In the genomic region with DNA sequence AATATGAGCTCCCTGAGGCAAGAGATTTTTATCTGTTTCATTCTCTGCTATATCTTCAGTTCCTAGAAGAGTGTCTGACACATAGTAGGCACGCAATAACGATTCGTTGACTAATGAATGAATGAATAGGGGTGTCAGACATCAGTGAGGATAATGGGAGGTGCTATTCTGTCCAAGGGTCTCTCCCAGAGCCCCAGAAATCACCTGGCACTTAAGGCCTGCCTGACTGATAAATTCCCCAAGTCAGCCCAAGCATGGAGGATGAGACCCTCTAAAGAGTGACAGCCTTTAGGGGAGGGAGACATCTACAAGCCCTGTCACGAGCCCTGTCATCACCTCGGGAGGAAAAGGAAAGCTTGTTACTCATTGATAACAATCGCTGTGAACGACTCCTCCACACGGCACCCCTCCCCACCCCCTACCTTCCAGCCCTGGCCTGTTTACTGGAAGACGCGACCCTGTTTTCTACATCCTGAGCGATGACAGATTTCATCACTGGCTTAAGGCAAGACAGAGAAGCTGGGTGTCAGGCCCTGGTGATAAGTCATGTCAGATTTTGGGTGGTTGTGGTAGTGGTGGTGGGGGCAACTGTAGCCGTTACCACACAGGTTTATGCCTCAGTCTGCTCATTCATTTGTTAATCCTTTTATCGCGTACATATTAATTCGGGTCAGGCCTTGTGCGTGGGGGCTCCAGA, we compare ENCODE assay signal across 1 cellular context.
A peak's percentile ranks its signal among the peaks of the same experiment; 100 is the strongest.
TF ChIP-seq lines count a peak whose summit lies in the region.

No MANE protein-coding gene starts in this region.

TF ChIP-seq in K562, 482 proteins besides CTCF, POLR2A, EP300 and RAD21 (continued from another document and continues in another):
- no peak for TF ChIP-seq ZNF407 (IDR thresholded peaks at IDR 0.05; ENCODE audit: low read depth)
- TF ChIP-seq, protein P1, sequence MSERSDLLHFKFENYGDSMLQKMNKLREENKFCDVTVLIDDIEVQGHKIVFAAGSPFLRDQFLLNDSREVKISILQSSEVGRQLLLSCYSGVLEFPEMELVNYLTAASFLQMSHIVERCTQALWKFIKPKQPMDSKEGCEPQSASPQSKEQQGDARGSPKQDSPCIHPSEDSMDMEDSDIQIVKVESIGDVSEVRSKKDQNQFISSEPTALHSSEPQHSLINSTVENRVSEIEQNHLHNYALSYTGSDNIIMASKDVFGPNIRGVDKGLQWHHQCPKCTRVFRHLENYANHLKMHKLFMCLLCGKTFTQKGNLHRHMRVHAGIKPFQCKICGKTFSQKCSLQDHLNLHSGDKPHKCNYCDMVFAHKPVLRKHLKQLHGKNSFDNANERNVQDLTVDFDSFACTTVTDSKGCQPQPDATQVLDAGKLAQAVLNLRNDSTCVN (CRISPR knock-in tag; IDR thresholded peaks at IDR 0.05) = no peak
- no peak for TF ChIP-seq HNRNPK (IDR thresholded peaks at IDR 0.05; ENCODE audit: low read depth, low read length, poor library complexity, severe bottlenecking)
- TF ChIP-seq PHB2 (IDR thresholded peaks at IDR 0.05; ENCODE audit: low read depth) = no peak
- TF ChIP-seq, protein P2, sequence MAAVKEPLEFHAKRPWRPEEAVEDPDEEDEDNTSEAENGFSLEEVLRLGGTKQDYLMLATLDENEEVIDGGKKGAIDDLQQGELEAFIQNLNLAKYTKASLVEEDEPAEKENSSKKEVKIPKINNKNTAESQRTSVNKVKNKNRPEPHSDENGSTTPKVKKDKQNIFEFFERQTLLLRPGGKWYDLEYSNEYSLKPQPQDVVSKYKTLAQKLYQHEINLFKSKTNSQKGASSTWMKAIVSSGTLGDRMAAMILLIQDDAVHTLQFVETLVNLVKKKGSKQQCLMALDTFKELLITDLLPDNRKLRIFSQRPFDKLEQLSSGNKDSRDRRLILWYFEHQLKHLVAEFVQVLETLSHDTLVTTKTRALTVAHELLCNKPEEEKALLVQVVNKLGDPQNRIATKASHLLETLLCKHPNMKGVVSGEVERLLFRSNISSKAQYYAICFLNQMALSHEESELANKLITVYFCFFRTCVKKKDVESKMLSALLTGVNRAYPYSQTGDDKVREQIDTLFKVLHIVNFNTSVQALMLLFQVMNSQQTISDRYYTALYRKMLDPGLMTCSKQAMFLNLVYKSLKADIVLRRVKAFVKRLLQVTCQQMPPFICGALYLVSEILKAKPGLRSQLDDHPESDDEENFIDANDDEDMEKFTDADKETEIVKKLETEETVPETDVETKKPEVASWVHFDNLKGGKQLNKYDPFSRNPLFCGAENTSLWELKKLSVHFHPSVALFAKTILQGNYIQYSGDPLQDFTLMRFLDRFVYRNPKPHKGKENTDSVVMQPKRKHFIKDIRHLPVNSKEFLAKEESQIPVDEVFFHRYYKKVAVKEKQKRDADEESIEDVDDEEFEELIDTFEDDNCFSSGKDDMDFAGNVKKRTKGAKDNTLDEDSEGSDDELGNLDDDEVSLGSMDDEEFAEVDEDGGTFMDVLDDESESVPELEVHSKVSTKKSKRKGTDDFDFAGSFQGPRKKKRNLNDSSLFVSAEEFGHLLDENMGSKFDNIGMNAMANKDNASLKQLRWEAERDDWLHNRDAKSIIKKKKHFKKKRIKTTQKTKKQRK (IDR thresholded peaks at IDR 0.05; ENCODE audit: borderline replicate concordance, low read depth, low read length) = no peak
- no peak for TF ChIP-seq PTRF (tag; IDR thresholded peaks at IDR 0.05)
- TF ChIP-seq DLX4 (CRISPR knock-in tag; IDR thresholded peaks at IDR 0.05) = no peak
- peak; percentile 95 for TF ChIP-seq ARID1B (IDR thresholded peaks at IDR 0.05)
- TF ChIP-seq, protein P3, sequence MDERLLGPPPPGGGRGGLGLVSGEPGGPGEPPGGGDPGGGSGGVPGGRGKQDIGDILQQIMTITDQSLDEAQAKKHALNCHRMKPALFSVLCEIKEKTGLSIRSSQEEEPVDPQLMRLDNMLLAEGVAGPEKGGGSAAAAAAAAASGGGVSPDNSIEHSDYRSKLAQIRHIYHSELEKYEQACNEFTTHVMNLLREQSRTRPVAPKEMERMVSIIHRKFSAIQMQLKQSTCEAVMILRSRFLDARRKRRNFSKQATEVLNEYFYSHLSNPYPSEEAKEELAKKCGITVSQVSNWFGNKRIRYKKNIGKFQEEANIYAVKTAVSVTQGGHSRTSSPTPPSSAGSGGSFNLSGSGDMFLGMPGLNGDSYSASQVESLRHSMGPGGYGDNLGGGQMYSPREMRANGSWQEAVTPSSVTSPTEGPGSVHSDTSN (CRISPR knock-in tag; IDR thresholded peaks at IDR 0.05; ENCODE audit: low read depth) = peak; percentile 61
- TF ChIP-seq, protein P3 (tag; conservative IDR thresholded peaks at IDR 0.05; ENCODE audit: low read depth) = peak; percentile 99
- no peak for TF ChIP-seq MEF2A (IDR thresholded peaks at IDR 0.05; ENCODE audit: control insufficient read depth, low read depth, low read length)
- TF ChIP-seq, protein P4, sequence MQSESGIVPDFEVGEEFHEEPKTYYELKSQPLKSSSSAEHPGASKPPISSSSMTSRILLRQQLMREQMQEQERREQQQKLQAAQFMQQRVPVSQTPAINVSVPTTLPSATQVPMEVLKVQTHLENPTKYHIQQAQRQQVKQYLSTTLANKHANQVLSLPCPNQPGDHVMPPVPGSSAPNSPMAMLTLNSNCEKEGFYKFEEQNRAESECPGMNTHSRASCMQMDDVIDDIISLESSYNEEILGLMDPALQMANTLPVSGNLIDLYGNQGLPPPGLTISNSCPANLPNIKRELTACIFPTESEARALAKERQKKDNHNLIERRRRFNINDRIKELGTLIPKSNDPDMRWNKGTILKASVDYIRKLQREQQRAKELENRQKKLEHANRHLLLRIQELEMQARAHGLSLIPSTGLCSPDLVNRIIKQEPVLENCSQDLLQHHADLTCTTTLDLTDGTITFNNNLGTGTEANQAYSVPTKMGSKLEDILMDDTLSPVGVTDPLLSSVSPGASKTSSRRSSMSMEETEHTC (IDR thresholded peaks at IDR 0.05) = peak; percentile 90
- TF ChIP-seq ZNF444 (CRISPR knock-in tag; IDR thresholded peaks at IDR 0.05) = no peak
- TF ChIP-seq E2F1 (CRISPR knock-in tag; IDR thresholded peaks at IDR 0.05) = no peak
- TF ChIP-seq MLLT1 (IDR thresholded peaks at IDR 0.05) = no peak; a peak in 1 of 4 replicates
- TF ChIP-seq SIX5 (IDR thresholded peaks at IDR 0.05; ENCODE audit: borderline replicate concordance in 1 of 2, insufficient read depth in 1 of 2, low read depth in 1 of 2, low read length in 2 of 2) = no peak
- TF ChIP-seq LEF1 (IDR thresholded peaks at IDR 0.05) = peak; percentile 98
- no peak for TF ChIP-seq RERE (CRISPR knock-in tag; IDR thresholded peaks at IDR 0.05; ENCODE audit: borderline replicate concordance)
